1 cellular context compared by ENCODE assay signal in the genomic region with DNA sequence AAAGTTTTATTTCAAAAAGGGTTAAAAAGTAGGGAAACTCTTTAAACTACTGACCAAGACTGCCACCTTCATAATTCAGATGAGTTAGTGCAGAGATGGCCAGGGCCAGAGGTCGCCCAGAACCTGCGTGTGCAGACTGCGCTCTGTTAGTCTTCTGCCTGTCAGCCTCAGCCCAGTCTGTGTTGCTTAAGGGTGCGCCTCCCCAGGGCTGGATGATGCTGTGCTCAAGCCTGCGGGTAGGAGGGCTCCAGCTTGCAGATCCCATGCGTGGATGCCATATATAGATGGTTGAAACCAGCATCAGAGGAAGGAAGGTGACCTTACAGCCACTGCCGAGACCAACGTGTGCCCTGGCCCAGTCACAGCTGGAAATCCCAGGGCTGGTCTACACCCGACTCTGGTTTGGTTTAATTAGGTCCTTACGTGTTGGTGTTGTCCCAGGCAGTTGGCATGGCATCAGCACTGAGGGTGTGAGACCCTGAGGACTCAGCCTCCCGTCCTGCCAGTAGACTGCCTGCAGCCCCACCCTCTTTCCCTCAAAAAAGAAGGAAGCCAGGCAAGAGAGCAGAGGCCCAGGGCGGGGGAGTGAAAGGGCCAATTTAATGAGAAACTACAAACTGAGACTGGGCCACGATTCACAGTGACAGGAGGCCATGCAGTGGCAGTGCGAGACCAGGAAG.
TF ChIP-seq lines count a peak whose summit lies in the region.

No MANE protein-coding gene starts in this region.

TF ChIP-seq in WTC11, 78 proteins besides CTCF, POLR2A, EP300 and RAD21 (continued from another document):
- TF ChIP-seq, protein P1, sequence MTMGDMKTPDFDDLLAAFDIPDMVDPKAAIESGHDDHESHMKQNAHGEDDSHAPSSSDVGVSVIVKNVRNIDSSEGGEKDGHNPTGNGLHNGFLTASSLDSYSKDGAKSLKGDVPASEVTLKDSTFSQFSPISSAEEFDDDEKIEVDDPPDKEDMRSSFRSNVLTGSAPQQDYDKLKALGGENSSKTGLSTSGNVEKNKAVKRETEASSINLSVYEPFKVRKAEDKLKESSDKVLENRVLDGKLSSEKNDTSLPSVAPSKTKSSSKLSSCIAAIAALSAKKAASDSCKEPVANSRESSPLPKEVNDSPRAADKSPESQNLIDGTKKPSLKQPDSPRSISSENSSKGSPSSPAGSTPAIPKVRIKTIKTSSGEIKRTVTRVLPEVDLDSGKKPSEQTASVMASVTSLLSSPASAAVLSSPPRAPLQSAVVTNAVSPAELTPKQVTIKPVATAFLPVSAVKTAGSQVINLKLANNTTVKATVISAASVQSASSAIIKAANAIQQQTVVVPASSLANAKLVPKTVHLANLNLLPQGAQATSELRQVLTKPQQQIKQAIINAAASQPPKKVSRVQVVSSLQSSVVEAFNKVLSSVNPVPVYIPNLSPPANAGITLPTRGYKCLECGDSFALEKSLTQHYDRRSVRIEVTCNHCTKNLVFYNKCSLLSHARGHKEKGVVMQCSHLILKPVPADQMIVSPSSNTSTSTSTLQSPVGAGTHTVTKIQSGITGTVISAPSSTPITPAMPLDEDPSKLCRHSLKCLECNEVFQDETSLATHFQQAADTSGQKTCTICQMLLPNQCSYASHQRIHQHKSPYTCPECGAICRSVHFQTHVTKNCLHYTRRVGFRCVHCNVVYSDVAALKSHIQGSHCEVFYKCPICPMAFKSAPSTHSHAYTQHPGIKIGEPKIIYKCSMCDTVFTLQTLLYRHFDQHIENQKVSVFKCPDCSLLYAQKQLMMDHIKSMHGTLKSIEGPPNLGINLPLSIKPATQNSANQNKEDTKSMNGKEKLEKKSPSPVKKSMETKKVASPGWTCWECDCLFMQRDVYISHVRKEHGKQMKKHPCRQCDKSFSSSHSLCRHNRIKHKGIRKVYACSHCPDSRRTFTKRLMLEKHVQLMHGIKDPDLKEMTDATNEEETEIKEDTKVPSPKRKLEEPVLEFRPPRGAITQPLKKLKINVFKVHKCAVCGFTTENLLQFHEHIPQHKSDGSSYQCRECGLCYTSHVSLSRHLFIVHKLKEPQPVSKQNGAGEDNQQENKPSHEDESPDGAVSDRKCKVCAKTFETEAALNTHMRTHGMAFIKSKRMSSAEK (CRISPR knock-in tag; IDR thresholded peaks at IDR 0.05; ENCODE audit: borderline replicate concordance), result no peak
- TF ChIP-seq TEAD4 (CRISPR knock-in tag; IDR thresholded peaks at IDR 0.05) (no peak), ZNF121 (CRISPR knock-in tag; IDR thresholded peaks at IDR 0.05) (no peak), GRHL2 (CRISPR knock-in tag; IDR thresholded peaks at IDR 0.05; ENCODE audit: insufficient replicate concordance, severe bottlenecking) (no peak), ZNF317 (CRISPR knock-in tag; IDR thresholded peaks at IDR 0.05; ENCODE audit: borderline replicate concordance, low read depth) (no peak), ZNF281 (CRISPR knock-in tag; IDR thresholded peaks at IDR 0.05) (no peak), JUN (CRISPR knock-in tag; IDR thresholded peaks at IDR 0.05) (no peak), ELF4 (CRISPR knock-in tag; IDR thresholded peaks at IDR 0.05; ENCODE audit: low read depth) (no peak), ZNF671 (CRISPR knock-in tag; IDR thresholded peaks at IDR 0.05) (no peak), SMAD4 (CRISPR knock-in tag; IDR thresholded peaks at IDR 0.05) (no peak)
- TF ChIP-seq, protein P2, sequence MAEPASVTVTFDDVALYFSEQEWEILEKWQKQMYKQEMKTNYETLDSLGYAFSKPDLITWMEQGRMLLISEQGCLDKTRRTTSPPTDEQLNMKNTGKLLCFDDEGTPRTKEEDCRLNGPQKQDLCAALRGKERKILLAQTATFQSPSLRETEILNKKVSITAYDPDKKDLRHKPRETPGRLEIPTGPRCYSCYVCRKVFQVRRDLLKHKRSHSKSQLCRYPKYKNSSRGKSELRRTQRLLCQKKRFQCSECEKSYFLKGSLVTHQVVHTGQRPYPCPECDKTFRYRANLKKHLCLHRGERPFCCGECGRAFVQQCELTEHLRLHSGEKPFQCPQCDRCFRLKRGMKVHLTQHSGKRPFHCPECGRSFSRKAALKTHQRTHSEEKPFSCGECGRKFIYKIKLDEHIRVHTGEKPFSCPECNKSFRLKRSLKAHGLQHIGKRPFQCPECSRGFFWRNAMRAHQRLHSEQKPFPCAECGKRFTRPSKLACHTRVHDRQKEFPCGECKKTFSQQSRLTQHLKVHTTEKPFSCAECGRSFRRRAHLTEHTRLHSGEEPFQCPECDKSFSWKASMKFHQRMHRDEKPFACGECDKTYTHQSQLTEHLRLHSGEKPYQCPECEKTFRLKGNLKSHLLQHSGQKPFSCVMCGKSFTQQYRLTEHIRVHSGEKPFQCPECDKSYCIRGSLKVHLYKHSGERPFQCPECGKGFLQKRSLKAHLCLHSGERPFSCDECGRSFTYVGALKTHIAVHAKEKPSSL (CRISPR knock-in tag; conservative IDR thresholded peaks at IDR 0.05), result no peak
- TF ChIP-seq, protein P3, sequence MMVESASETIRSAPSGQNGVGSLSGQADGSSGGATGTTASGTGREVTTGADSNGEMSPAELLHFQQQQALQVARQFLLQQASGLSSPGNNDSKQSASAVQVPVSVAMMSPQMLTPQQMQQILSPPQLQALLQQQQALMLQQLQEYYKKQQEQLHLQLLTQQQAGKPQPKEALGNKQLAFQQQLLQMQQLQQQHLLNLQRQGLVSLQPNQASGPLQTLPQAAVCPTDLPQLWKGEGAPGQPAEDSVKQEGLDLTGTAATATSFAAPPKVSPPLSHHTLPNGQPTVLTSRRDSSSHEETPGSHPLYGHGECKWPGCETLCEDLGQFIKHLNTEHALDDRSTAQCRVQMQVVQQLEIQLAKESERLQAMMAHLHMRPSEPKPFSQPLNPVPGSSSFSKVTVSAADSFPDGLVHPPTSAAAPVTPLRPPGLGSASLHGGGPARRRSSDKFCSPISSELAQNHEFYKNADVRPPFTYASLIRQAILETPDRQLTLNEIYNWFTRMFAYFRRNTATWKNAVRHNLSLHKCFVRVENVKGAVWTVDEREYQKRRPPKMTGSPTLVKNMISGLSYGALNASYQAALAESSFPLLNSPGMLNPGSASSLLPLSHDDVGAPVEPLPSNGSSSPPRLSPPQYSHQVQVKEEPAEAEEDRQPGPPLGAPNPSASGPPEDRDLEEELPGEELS (CRISPR knock-in tag; IDR thresholded peaks at IDR 0.05), result no peak
- TF ChIP-seq, protein P4, sequence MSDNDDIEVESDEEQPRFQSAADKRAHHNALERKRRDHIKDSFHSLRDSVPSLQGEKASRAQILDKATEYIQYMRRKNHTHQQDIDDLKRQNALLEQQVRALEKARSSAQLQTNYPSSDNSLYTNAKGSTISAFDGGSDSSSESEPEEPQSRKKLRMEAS (CRISPR knock-in tag; IDR thresholded peaks at IDR 0.05), result no peak
- TF ChIP-seq, protein P5, sequence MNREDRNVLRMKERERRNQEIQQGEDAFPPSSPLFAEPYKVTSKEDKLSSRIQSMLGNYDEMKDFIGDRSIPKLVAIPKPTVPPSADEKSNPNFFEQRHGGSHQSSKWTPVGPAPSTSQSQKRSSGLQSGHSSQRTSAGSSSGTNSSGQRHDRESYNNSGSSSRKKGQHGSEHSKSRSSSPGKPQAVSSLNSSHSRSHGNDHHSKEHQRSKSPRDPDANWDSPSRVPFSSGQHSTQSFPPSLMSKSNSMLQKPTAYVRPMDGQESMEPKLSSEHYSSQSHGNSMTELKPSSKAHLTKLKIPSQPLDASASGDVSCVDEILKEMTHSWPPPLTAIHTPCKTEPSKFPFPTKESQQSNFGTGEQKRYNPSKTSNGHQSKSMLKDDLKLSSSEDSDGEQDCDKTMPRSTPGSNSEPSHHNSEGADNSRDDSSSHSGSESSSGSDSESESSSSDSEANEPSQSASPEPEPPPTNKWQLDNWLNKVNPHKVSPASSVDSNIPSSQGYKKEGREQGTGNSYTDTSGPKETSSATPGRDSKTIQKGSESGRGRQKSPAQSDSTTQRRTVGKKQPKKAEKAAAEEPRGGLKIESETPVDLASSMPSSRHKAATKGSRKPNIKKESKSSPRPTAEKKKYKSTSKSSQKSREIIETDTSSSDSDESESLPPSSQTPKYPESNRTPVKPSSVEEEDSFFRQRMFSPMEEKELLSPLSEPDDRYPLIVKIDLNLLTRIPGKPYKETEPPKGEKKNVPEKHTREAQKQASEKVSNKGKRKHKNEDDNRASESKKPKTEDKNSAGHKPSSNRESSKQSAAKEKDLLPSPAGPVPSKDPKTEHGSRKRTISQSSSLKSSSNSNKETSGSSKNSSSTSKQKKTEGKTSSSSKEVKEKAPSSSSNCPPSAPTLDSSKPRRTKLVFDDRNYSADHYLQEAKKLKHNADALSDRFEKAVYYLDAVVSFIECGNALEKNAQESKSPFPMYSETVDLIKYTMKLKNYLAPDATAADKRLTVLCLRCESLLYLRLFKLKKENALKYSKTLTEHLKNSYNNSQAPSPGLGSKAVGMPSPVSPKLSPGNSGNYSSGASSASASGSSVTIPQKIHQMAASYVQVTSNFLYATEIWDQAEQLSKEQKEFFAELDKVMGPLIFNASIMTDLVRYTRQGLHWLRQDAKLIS (CRISPR knock-in tag; IDR thresholded peaks at IDR 0.05; ENCODE audit: borderline replicate concordance), result no peak
